9 cellular contexts compared by ENCODE assay signal in genomic region chr4:76243877-76244276, GRCh38. TPM values are rescaled to one million over a fixed set of nuclear protein-coding genes. Genes with fewer than 3 reads are reported as not detected.
"Had no signal": no experiment of that assay in that cellular context is flagged by ENCODE, and none has a peak within 500 bp of the region (broad histone marks: within the 10 kb centered on the region; RNA-seq: fewer than 3 reads in every experiment).

No MANE protein-coding gene starts in this region.

RNA-seq across cellular contexts. Expression of gene FAM47E, which starts 7.6 kb away (rescaled TPM):
- total RNA-seq: activated naive CD4-positive, alpha-beta T cell treated with anti-CD3 and anti-CD28 coated beads for 36 hours; activated naive CD4-positive, alpha-beta T cell treated with anti-CD3 and anti-CD28 coated beads, Interleukin-2, amount 50 U/mL, for 72 hours; activated naive CD8-positive, alpha-beta T cell treated with anti-CD3 and anti-CD28 coated beads for 36 hours; activated T-cell treated with anti-CD3 and anti-CD28 coated beads, Interleukin-2, amount 50 U/mL, for 4 hours; activated T-cell treated with anti-CD3 and anti-CD28 coated beads, Interleukin-2, amount 50 U/mL, for 72 hours; activated T-helper 1 cell treated with anti-CD3 and anti-CD28 coated beads, Interleukin-12 subunit alpha, Interleukin-12 subunit beta, Interleukin-2, Interleukin-4 antibody, amounts not matched to agents 30 ng/mL and 10 ng/mL and 1 ng/mL, durations not matched to agents 14 hours and 24 hours and 36 hours; activated T-helper 17 cell treated with anti-CD3 and anti-CD28 coated beads, Interleukin-2, amount 50 U/mL, for 72 hours; activated T-helper 2 cell treated with anti-CD3 and anti-CD28 coated beads, Interferon-gamma antibody, Interleukin-2, Interleukin-4, amounts not matched to agents 10 μg/mL and 5 μg/mL and 100 μg/mL, durations not matched to agents 14 hours and 24 hours and 36 hours; ascending aorta had no signal
